8 cellular contexts compared by ENCODE assay signal in genomic region chrX:16785247-16786138, GRCh38. TPM values are rescaled to one million over a fixed set of nuclear protein-coding genes. Genes with fewer than 3 reads are reported as not detected.
A peak's percentile ranks its signal among the peaks of the same experiment; 100 is the strongest.
DNase-seq lines count a peak whose midpoint lies in the region; ATAC-seq and TF ChIP-seq lines count a peak whose summit lies in the region.

No MANE protein-coding gene starts in this region.

- peak overlapping the region; percentile 71 for H3K4me2 ChIP-seq in OCI-LY1 (ENCODE audit: low read length)

- H3K36me3 Mint-ChIP-seq in natural killer cell, result no peaks in the 10 kb centered on the region

- H2AFZ ChIP-seq in OCI-LY1 (ENCODE audit: low read length), result no peak overlapping the region

- H3K9me2 ChIP-seq in OCI-LY1 (ENCODE audit: low read depth, low read length), result no peaks in the 10 kb centered on the region

- ATAC-seq in natural killer cell, result no peak

- H3K4me1 Mint-ChIP-seq in natural killer cell, result peaks cover 7 to 19% of the 10 kb centered on the region in 2 donors

- 0 out of 2 replicates have a peak, but pooled peaks cover 6% of the 10 kb centered on the region for H3K4me1 ChIP-seq in ES-I3 (ENCODE audit: insufficient read depth, low read length)
- peaks cover 23% of the 10 kb centered on the region for H3K4me1 ChIP-seq in OCI-LY1 (ENCODE audit: insufficient read depth, low read length, severe bottlenecking)
- peaks cover 0 to 10% of the 10 kb centered on the region in 2 donors for H3K4me1 ChIP-seq in duodenal mucosa (ENCODE audit: control insufficient read depth in 1 of 2, insufficient read depth in 2 of 2, low read length in 2 of 2)

- H4K20me1 ChIP-seq in OCI-LY1 (ENCODE audit: insufficient read depth, low read length), result no peaks in the 10 kb centered on the region

- peak overlapping the region; percentile 99 for H3K4me3 Mint-ChIP-seq in natural killer cell

- no peak for TF ChIP-seq CTCF in OCI-LY1 (IDR thresholded peaks at IDR 0.05; ENCODE audit: low read length)
- TF ChIP-seq CTCF in natural killer cell (IDR thresholded peaks at IDR 0.05), result no peak

- peaks cover 37% of the 10 kb centered on the region for H3K79me2 ChIP-seq in OCI-LY1 (ENCODE audit: insufficient read depth, low read length)

- H3F3A ChIP-seq in OCI-LY1 (ENCODE audit: insufficient read depth, low read length), result no peaks in the 10 kb centered on the region

- no peak for DNase-seq in natural killer cell
- DNase-seq in NCI-H1694 (lab: John Stamatoyannopoulos, UW), result no peak
- no peak for DNase-seq in GOT3 (lab: John Stamatoyannopoulos, UW)
- DNase-seq in NCI-H128 (lab: John Stamatoyannopoulos, UW; ENCODE audit: unreplicated experiment), result no peak
- DNase-seq in Ammon's horn (ENCODE audit: low spot score), result no peak

- H3K27me3 Mint-ChIP-seq in natural killer cell (ENCODE audit: low read depth in 2 of 2), result no peaks in the 10 kb centered on the region

- H3K9me3 ChIP-seq in ES-I3 (ENCODE audit: control insufficient read depth, insufficient read depth, low read length) (no peaks in the 10 kb centered on the region), OCI-LY1 (ENCODE audit: low read length) (no peaks in the 10 kb centered on the region), duodenal mucosa (ENCODE audit: control insufficient read depth in 1 of 2, low read length in 2 of 2) (no peaks in the 10 kb centered on the region)

- no peak overlapping the region for H3K27ac ChIP-seq in OCI-LY1 (ENCODE audit: low read depth, low read length, poor library complexity, severe bottlenecking)
- no peak overlapping the region for H3K27ac ChIP-seq in duodenal mucosa (ENCODE audit: low read depth, low read length)

- no peaks in the 10 kb centered on the region for H3K9me3 Mint-ChIP-seq in natural killer cell

- H3K27ac Mint-ChIP-seq in natural killer cell, result peak overlapping the region; percentile 90 to 91

- peak overlapping the region; percentile 68 for H3K4me3 ChIP-seq in OCI-LY1 (ENCODE audit: low read depth, low read length, poor library complexity, severe bottlenecking)
- peak overlapping the region; percentile 83 to 87 for H3K4me3 ChIP-seq in duodenal mucosa (ENCODE audit: low read depth in 1 of 2, low read length in 2 of 2)

- no peaks in the 10 kb centered on the region for H3K27me3 ChIP-seq in OCI-LY1 (ENCODE audit: insufficient read depth, low read length)
- H3K27me3 ChIP-seq in duodenal mucosa (ENCODE audit: control insufficient read depth in 1 of 2, insufficient read depth in 2 of 2, low read length in 2 of 2), result no peaks in the 10 kb centered on the region

- H3K36me3 ChIP-seq in ES-I3 (ENCODE audit: insufficient read depth, low read length), result no peaks in the 10 kb centered on the region
- peaks cover 14% of the 10 kb centered on the region for H3K36me3 ChIP-seq in OCI-LY1 (ENCODE audit: insufficient read depth, low read length)
- H3K36me3 ChIP-seq in duodenal mucosa (ENCODE audit: control insufficient read depth in 1 of 2, insufficient read depth in 2 of 2, low read length in 2 of 2), result no peaks in the 10 kb centered on the region

- H3K9ac ChIP-seq in ES-I3 (ENCODE audit: low read depth, low read length) (peak overlapping the region; percentile 82), OCI-LY1 (ENCODE audit: low read length) (peak overlapping the region; percentile 64), duodenal mucosa (ENCODE audit: low read depth in 1 of 2, low read length in 2 of 2) (peak overlapping the region; percentile 68 to 77)

- intact Hi-C loops in natural killer cell (cut with micrococcal nuclease), result loop anchor here (2.0 kb wide), 1 partner anchor 67 kb away; the partner anchor contains the start of gene SYAP1

RNA-seq across cellular contexts. Expression of gene TXLNG, which starts 0.8 kb away (rescaled TPM):
- 10 to 100 TPM in 1 of 3 donors, 1 to 10 TPM in 2; 8.1 to 16.9 (median 9.9) TPM for total RNA-seq in natural killer cell
